In the genomic region with DNA sequence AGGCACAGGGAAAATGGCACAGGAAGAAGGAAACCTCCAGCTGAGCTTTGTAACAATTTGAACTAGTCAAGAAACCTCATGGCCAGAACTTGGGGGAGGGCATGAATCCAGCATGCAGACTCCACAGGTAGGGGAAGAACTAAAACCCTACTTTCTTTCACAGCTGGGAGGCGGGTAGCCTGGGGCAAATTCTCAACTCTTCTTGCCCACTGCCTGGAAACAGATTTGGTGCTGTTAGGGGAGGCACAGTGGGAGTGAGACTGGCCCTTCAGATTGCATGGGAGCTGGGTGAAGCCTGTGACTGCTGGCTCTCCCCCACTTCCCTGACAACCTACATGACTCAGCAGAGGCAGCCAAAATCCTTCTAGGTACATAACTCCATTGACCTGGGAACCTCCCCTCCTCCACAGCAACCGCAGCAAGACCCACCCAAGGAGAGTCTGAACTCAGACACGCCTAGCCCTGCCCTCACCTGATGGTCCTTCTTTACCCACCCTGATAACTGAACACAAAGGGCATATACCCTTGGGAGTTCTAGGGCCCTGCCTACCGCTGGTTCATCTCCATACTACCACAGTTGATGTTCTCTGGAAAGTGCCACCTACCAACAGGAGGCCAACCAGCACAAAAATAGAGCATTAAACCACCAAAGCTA, we compare ENCODE assay signal across 26 cellular contexts. TPM values are rescaled to one million over a fixed set of nuclear protein-coding genes. Genes with fewer than 3 reads are reported as not detected.
"Had no signal": no experiment of that assay in that cellular context is flagged by ENCODE, and none has a peak within 500 bp of the region (broad histone marks: within the 10 kb centered on the region; RNA-seq: fewer than 3 reads in every experiment).

No MANE protein-coding gene starts in this region.

- H3K27ac Mint-ChIP-seq: activated CD4-positive, alpha-beta T cell treated with anti-CD3 and anti-CD28 coated beads, Interleukin-2, amount 10 ng/mL, durations not matched to agents 7 days and 5 days; naive thymus-derived CD4-positive, alpha-beta T cell; stimulated activated effector memory CD8-positive, alpha-beta T cell treated with anti-CD3 and anti-CD28 coated beads, Interleukin-12 subunit alpha, Interleukin-12 subunit beta, amount 100 ng/mL, for 72 hours; T-helper 2 cell treated with Interferon-gamma antibody and Interleukin-4, amounts not matched to agents 5 μg/mL and 100 μg/mL, for 36 hours had no signal

- H3K36me3 ChIP-seq: ascending aorta, colonic mucosa, esophagus muscularis mucosa, gastroesophageal sphincter, heart left ventricle, ovary, stomach, upper lobe of left lung had no signal

- H3K4me2 ChIP-seq: smooth muscle cell had no signal

- H3K4me1 ChIP-seq: ascending aorta, colonic mucosa, esophagus muscularis mucosa, gastroesophageal sphincter, heart left ventricle, psoas muscle, stomach, testis, upper lobe of left lung had no signal

- H3K27me3 ChIP-seq: ascending aorta, colonic mucosa, ovary, testis, upper lobe of left lung had no signal

- H3K4me3 Mint-ChIP-seq: activated CD4-positive, alpha-beta T cell treated with anti-CD3 and anti-CD28 coated beads, Interleukin-2, amount 10 ng/mL, durations not matched to agents 7 days and 5 days; central memory CD8-positive, alpha-beta T cell; naive thymus-derived CD4-positive, alpha-beta T cell; stimulated activated effector memory CD8-positive, alpha-beta T cell treated with anti-CD3 and anti-CD28 coated beads, Interleukin-12 subunit alpha, Interleukin-12 subunit beta, amount 100 ng/mL, for 72 hours; T-helper 2 cell treated with Interferon-gamma antibody and Interleukin-4, amounts not matched to agents 5 μg/mL and 100 μg/mL, for 36 hours had no signal

- ATAC-seq: gastroesophageal sphincter; heart left ventricle; left ventricle myocardium superior; naive thymus-derived CD4-positive, alpha-beta T cell; psoas muscle; right cardiac atrium; stimulated activated effector memory CD8-positive, alpha-beta T cell treated with anti-CD3 and anti-CD28 coated beads, Interleukin-12 subunit alpha, Interleukin-12 subunit beta, amount 100 ng/mL, for 72 hours had no signal

- DNase-seq: activated CD4-positive, alpha-beta T cell treated with anti-CD3 and anti-CD28 coated beads, Interleukin-2, amount 10 ng/mL, durations not matched to agents 7 days and 5 days; activated CD8-positive, alpha-beta memory T cell treated with anti-CD3 and anti-CD28 coated beads for 24 hours; activated CD8-positive, alpha-beta memory T cell treated with anti-CD3 and anti-CD28 coated beads, Interleukin-2, amount 50 U/mL, for 48 hours; activated effector memory CD4-positive, alpha-beta T cell treated with Interleukin-2 at 50 U/mL for 16 hours; activated naive CD4-positive, alpha-beta T cell treated with anti-CD3 and anti-CD28 coated beads, Interleukin-2, amount 50 U/mL, for 16 hours; activated T-cell treated with anti-CD3 and anti-CD28 coated beads, Interleukin-2, amount 50 U/mL, for 48 hours; colonic mucosa; heart left ventricle; kidney glomerular epithelial cell; left ventricle myocardium superior; mesenchymal stem cell; naive thymus-derived CD4-positive, alpha-beta T cell; ovary; psoas muscle; right cardiac atrium; stimulated activated CD4-positive, alpha-beta T cell treated with anti-CD3 and anti-CD28 coated beads, Interleukin-4, amount 100 ng/mL, for 24 hours; stomach; testis; upper lobe of left lung had no signal

- H3K9me3 Mint-ChIP-seq: central memory CD8-positive, alpha-beta T cell; stimulated activated effector memory CD8-positive, alpha-beta T cell treated with anti-CD3 and anti-CD28 coated beads, Interleukin-12 subunit alpha, Interleukin-12 subunit beta, amount 100 ng/mL, for 72 hours had no signal

- H3K27ac ChIP-seq: ascending aorta, colonic mucosa, esophagus muscularis mucosa, gastroesophageal sphincter, heart left ventricle, ovary, psoas muscle, stomach, testis, upper lobe of left lung had no signal

- H3K9me3 ChIP-seq: ascending aorta, colonic mucosa, esophagus muscularis mucosa, gastroesophageal sphincter, ovary, psoas muscle, stomach, testis, upper lobe of left lung had no signal

- H3K4me3 ChIP-seq: ascending aorta, colonic mucosa, esophagus muscularis mucosa, gastroesophageal sphincter, heart left ventricle, ovary, psoas muscle, smooth muscle cell, stomach, testis, upper lobe of left lung had no signal

- H3K36me3 Mint-ChIP-seq: stimulated activated effector memory CD8-positive, alpha-beta T cell treated with anti-CD3 and anti-CD28 coated beads, Interleukin-12 subunit alpha, Interleukin-12 subunit beta, amount 100 ng/mL, for 72 hours had no signal

- H3K4me1 Mint-ChIP-seq: activated CD4-positive, alpha-beta T cell treated with anti-CD3 and anti-CD28 coated beads, Interleukin-2, amount 10 ng/mL, durations not matched to agents 7 days and 5 days; central memory CD8-positive, alpha-beta T cell; stimulated activated effector memory CD8-positive, alpha-beta T cell treated with anti-CD3 and anti-CD28 coated beads, Interleukin-12 subunit alpha, Interleukin-12 subunit beta, amount 100 ng/mL, for 72 hours had no signal

RNA-seq across cellular contexts. Expression of a gene that starts 44.1 kb away (rescaled TPM):
- total RNA-seq: ascending aorta had no signal
